ENCODE assay signal across 17 cellular contexts in the genomic region with DNA sequence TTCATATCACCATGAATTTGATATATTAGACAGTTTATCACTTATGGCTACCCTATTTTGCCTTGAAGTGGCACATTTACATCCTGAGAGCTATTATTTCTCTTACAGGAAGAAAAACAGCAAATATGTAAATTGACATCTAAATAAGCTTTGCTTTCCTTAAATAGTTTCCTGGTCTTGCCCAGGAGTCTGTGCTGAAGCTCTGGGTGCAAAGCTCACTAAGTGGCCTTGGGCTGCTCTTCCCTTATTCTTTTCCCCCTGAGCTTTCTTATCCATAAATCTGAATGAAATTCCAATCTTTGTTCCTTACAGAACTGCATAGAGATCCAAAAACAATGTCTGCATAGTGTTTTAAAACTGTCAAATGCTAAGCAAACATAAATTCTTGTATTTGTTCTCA.
"Had no signal": no experiment of that assay in that cellular context is flagged by ENCODE, and none has a peak within 500 bp of the region (broad histone marks: within the 10 kb centered on the region; RNA-seq: fewer than 3 reads in every experiment).

No MANE protein-coding gene starts in this region.

- H3K4me3 Mint-ChIP-seq: activated CD4-positive, alpha-beta T cell treated with anti-CD3 and anti-CD28 coated beads, Interleukin-2, amount 10 ng/mL, durations not matched to agents 24 days and 14 days; activated CD8-positive, alpha-beta T cell treated with anti-CD3 and anti-CD28 coated beads, Interleukin-2, amount 10 ng/mL, durations not matched to agents 7 days and 5 days; activated naive CD8-positive, alpha-beta T cell treated with anti-CD3 and anti-CD28 coated beads for 36 hours; activated T-cell treated with anti-CD3 and anti-CD28 coated beads, Interleukin-2, amount 50 U/mL, for 72 hours; stimulated activated naive B cell treated with anti-CD40 and anti-IgM and Interleukin-4, amounts not matched to agents 10 μg/mL and 1 μg/mL and 100 μg/mL, for 72 hours; T-helper 2 cell treated with Interferon-gamma antibody and Interleukin-4, amounts not matched to agents 5 μg/mL and 100 μg/mL, for 36 hours had no signal

- H3K27ac ChIP-seq: foreskin keratinocyte, lower lobe of right lung, tibial artery had no signal

- H3K36me3 ChIP-seq: lower lobe of right lung, tibial artery had no signal

- H3K27me3 ChIP-seq: foreskin keratinocyte had no signal

- H3K36me3 Mint-ChIP-seq: stimulated activated naive B cell treated with anti-CD40 and anti-IgM and Interleukin-4, amounts not matched to agents 10 μg/mL and 1 μg/mL and 100 μg/mL, for 72 hours had no signal

- H3K4me1 ChIP-seq: foreskin keratinocyte, lower lobe of right lung, tibial artery had no signal

- ATAC-seq: activated CD8-positive, alpha-beta T cell treated with anti-CD3 and anti-CD28 coated beads, Interleukin-2, amount 10 ng/mL, durations not matched to agents 7 days and 5 days; foreskin keratinocyte; left cardiac atrium had no signal

- H3K4me1 Mint-ChIP-seq: activated naive CD8-positive, alpha-beta T cell treated with anti-CD3 and anti-CD28 coated beads for 36 hours had no signal

- H3K27ac Mint-ChIP-seq: activated CD8-positive, alpha-beta T cell treated with anti-CD3 and anti-CD28 coated beads, Interleukin-2, amount 10 ng/mL, durations not matched to agents 7 days and 5 days; activated naive CD8-positive, alpha-beta T cell treated with anti-CD3 and anti-CD28 coated beads for 36 hours; activated T-cell treated with anti-CD3 and anti-CD28 coated beads, Interleukin-2, amount 50 U/mL, for 72 hours; stimulated activated naive B cell treated with anti-CD40 and anti-IgM and Interleukin-4, amounts not matched to agents 10 μg/mL and 1 μg/mL and 100 μg/mL, for 72 hours; T-helper 2 cell treated with Interferon-gamma antibody and Interleukin-4, amounts not matched to agents 5 μg/mL and 100 μg/mL, for 36 hours had no signal

- DNase-seq: activated CD4-positive, CD25-positive, alpha-beta regulatory T cell; activated CD8-positive, alpha-beta memory T cell treated with anti-CD3 and anti-CD28 coated beads, Interleukin-2, amount 50 U/mL, for 48 hours; activated CD8-positive, alpha-beta T cell treated with anti-CD3 and anti-CD28 coated beads, Interleukin-2, amount 10 ng/mL, durations not matched to agents 7 days and 5 days; activated gamma-delta T cell; activated naive CD8-positive, alpha-beta T cell treated with anti-CD3 and anti-CD28 coated beads for 36 hours; activated T-cell treated with anti-CD3 and anti-CD28 coated beads, Interleukin-2, amount 50 U/mL, for 72 hours; cortex of kidney; foreskin keratinocyte; left cardiac atrium; midbrain; naive B cell; stimulated activated CD4-positive, alpha-beta T cell treated with anti-CD3 and anti-CD28 coated beads, Interleukin-2, amount 100 ng/mL, for 48 hours; stimulated activated naive B cell treated with anti-CD40 and anti-IgM and Interleukin-4, amounts not matched to agents 10 μg/mL and 1 μg/mL and 100 μg/mL, for 72 hours; tibial artery had no signal

- H3K9me3 ChIP-seq: lower lobe of right lung, tibial artery had no signal

- H3K4me3 ChIP-seq: lower lobe of right lung, tibial artery had no signal

- H3K9me3 Mint-ChIP-seq: activated CD4-positive, alpha-beta T cell treated with anti-CD3 and anti-CD28 coated beads, Interleukin-2, amount 10 ng/mL, durations not matched to agents 24 days and 14 days; activated naive CD8-positive, alpha-beta T cell treated with anti-CD3 and anti-CD28 coated beads for 36 hours; activated T-cell treated with anti-CD3 and anti-CD28 coated beads, Interleukin-2, amount 50 U/mL, for 72 hours; naive B cell; stimulated activated naive B cell treated with anti-CD40 and anti-IgM and Interleukin-4, amounts not matched to agents 10 μg/mL and 1 μg/mL and 100 μg/mL, for 72 hours; T-helper 2 cell treated with Interferon-gamma antibody and Interleukin-4, amounts not matched to agents 5 μg/mL and 100 μg/mL, for 36 hours had no signal
